ENCODE assay signal across 12 cellular contexts in the genomic region with DNA sequence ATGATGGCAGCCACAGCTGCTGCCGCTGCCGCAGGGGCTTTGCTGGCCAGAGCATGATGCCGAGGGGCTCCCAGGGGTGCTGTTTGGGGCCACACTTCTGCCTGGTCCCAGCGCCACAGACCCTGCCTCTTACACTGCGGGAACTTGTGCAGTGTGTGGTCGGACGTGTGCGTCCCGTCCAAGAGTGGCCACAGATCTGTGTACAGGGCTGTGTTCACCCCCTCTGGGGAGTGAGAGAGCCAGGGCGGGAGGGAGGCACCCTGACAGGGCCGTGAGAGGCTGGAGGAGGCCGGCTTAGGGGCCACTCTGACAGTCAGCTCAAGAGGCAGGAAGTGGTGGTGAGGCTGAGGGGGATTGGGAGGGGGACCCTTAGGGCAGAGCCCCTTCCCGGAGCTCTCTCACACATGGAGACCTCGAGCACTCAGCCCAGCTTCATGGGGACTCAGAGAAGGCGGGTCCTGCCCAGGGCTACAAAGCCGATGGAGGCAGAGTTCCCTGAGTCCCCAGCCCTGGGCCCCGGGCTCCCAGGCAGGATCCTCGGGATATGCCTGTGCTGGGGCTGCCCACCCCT. TPM values are rescaled to one million over a fixed set of nuclear protein-coding genes. Genes with fewer than 3 reads are reported as not detected.
A peak's percentile ranks its signal among the peaks of the same experiment; 100 is the strongest.
DNase-seq lines count a peak whose midpoint lies in the region; ATAC-seq and TF ChIP-seq lines count a peak whose summit lies in the region.
"Had no signal": no experiment of that assay in that cellular context is flagged by ENCODE, and none has a peak within 500 bp of the region (broad histone marks: within the 10 kb centered on the region; RNA-seq: fewer than 3 reads in every experiment).

No MANE protein-coding gene starts in this region.

- no peak overlapping the region for H3K4ac ChIP-seq in mesendoderm (ENCODE audit: low read depth, low read length)

- TF ChIP-seq POLR2A in upper lobe of left lung (IDR thresholded peaks at IDR 0.05), result no peak

- no peak overlapping the region for H3K9ac ChIP-seq in mesendoderm (ENCODE audit: low read length)

- TF ChIP-seq CTCF in upper lobe of left lung (IDR thresholded peaks at IDR 0.05) (no peak), CD14-positive monocyte (IDR thresholded peaks at IDR 0.05) (no peak)

- CTCF ChIA-PET in activated naive CD4-positive, alpha-beta T cell treated with anti-CD3 and anti-CD28 coated beads, Interleukin-2, amount 10 ng/mL, durations not matched to agents 7 days and 5 days (lab: Charles Lee), result interaction anchor here (1.0 to 1.7 kb wide), 2 partner anchors 12 to 79 kb away, joined by 3 to 7 read pairs; no protein-coding TSS in a partner anchor

- H3K27ac ChIP-seq in mesendoderm (ENCODE audit: low read depth, low read length), result no peak overlapping the region
- H3K27ac ChIP-seq in upper lobe of left lung, result peak overlapping the region; percentile 58 to 72 (median 64)

- ATAC-seq in upper lobe of left lung (ENCODE audit: low FRiP score in 2 of 2), result peak; percentile 20 to 26

- peaks cover 47% of the 10 kb centered on the region for H3K4me1 Mint-ChIP-seq in activated naive CD4-positive, alpha-beta T cell treated with anti-CD3 and anti-CD28 coated beads, Interleukin-2, amount 10 ng/mL, durations not matched to agents 7 days and 5 days
- peaks cover 26% of the 10 kb centered on the region for H3K4me1 Mint-ChIP-seq in activated T-helper 1 cell treated with anti-CD3 and anti-CD28 coated beads, Interleukin-12 subunit alpha, Interleukin-12 subunit beta, Interleukin-2, Interleukin-4 antibody, amounts not matched to agents 30 ng/mL and 10 ng/mL and 1 ng/mL, durations not matched to agents 14 hours and 24 hours and 36 hours (ENCODE audit: low read depth)
- peaks cover 22% of the 10 kb centered on the region for H3K4me1 Mint-ChIP-seq in CD14-positive monocyte

- intact Hi-C loops in activated T-helper 1 cell treated with anti-CD3 and anti-CD28 coated beads, Interleukin-12 subunit alpha, Interleukin-12 subunit beta, Interleukin-2, Interleukin-4 antibody, amounts not matched to agents 30 ng/mL and 10 ng/mL and 1 ng/mL, durations not matched to agents 14 hours and 24 hours and 36 hours (cut with micrococcal nuclease), result loop anchor here (1.0 kb wide), 2 partner anchors 12 to 19 kb away; no protein-coding TSS in a partner anchor
- intact Hi-C loops in CD14-positive monocyte (cut with micrococcal nuclease), result no loop called here

- H3K27ac Mint-ChIP-seq in activated naive CD4-positive, alpha-beta T cell treated with anti-CD3 and anti-CD28 coated beads, Interleukin-2, amount 10 ng/mL, durations not matched to agents 7 days and 5 days, result peak overlapping the region; percentile 97
- peak overlapping the region; percentile 58 for H3K27ac Mint-ChIP-seq in activated T-helper 1 cell treated with anti-CD3 and anti-CD28 coated beads, Interleukin-12 subunit alpha, Interleukin-12 subunit beta, Interleukin-2, Interleukin-4 antibody, amounts not matched to agents 30 ng/mL and 10 ng/mL and 1 ng/mL, durations not matched to agents 14 hours and 24 hours and 36 hours
- peak overlapping the region in 2 of 7 donors; percentile 7 to 19 for H3K27ac Mint-ChIP-seq in CD14-positive monocyte

- peaks cover 63% of the 10 kb centered on the region for H3K36me3 Mint-ChIP-seq in activated naive CD4-positive, alpha-beta T cell treated with anti-CD3 and anti-CD28 coated beads, Interleukin-2, amount 10 ng/mL, durations not matched to agents 7 days and 5 days
- H3K36me3 Mint-ChIP-seq in activated T-helper 1 cell treated with anti-CD3 and anti-CD28 coated beads, Interleukin-12 subunit alpha, Interleukin-12 subunit beta, Interleukin-2, Interleukin-4 antibody, amounts not matched to agents 30 ng/mL and 10 ng/mL and 1 ng/mL, durations not matched to agents 14 hours and 24 hours and 36 hours (ENCODE audit: low read depth), result peaks cover 51% of the 10 kb centered on the region
- peaks cover 33 to 40% of the 10 kb centered on the region in 2 donors for H3K36me3 Mint-ChIP-seq in CD14-positive monocyte

- H3K18ac ChIP-seq in mesendoderm (ENCODE audit: low read length), result no peak overlapping the region

- no peaks in the 10 kb centered on the region for H3K4me1 ChIP-seq in mesendoderm (ENCODE audit: control insufficient read depth, low read depth, low read length)
- H3K4me1 ChIP-seq in upper lobe of left lung, result peaks cover 8 to 19% (median 15%) of the 10 kb centered on the region in 4 donors

- H3K56ac ChIP-seq in mesendoderm (ENCODE audit: low read length), result peak overlapping the region; percentile 25

- H3K36me3 ChIP-seq in mesendoderm (ENCODE audit: control insufficient read depth, insufficient read depth, low read length) (no peaks in the 10 kb centered on the region), upper lobe of left lung (no peaks in the 10 kb centered on the region)

- H3K79me2 ChIP-seq in mesendoderm (ENCODE audit: control insufficient read depth, insufficient read depth, low read length), result no peaks in the 10 kb centered on the region

- no peak overlapping the region for H3K23ac ChIP-seq in mesendoderm (ENCODE audit: low read length)

- H3K27me3 Mint-ChIP-seq in activated naive CD4-positive, alpha-beta T cell treated with anti-CD3 and anti-CD28 coated beads, Interleukin-2, amount 10 ng/mL, durations not matched to agents 7 days and 5 days, result no peaks in the 10 kb centered on the region
- H3K27me3 Mint-ChIP-seq in activated T-helper 1 cell treated with anti-CD3 and anti-CD28 coated beads, Interleukin-12 subunit alpha, Interleukin-12 subunit beta, Interleukin-2, Interleukin-4 antibody, amounts not matched to agents 30 ng/mL and 10 ng/mL and 1 ng/mL, durations not matched to agents 14 hours and 24 hours and 36 hours (ENCODE audit: insufficient read depth), result no peaks in the 10 kb centered on the region
- H3K27me3 Mint-ChIP-seq in CD14-positive monocyte (ENCODE audit: low read depth in 3 of 3), result peaks cover 0 to 4% (median 0%) of the 10 kb centered on the region in 3 donors
- H3K27me3 Mint-ChIP-seq: naive B cell had no signal

- no peak for TF ChIP-seq EP300 in upper lobe of left lung (IDR thresholded peaks at IDR 0.05)

- WGBS in mesendoderm (ENCODE audit: extremely low coverage, insufficient coverage, low lambda C conversion rate), result no CpG with 5 or more reads among the region's 18 CpGs
- 54 to 61% methylated on average over 11 to 18 of the region's 18 CpGs for WGBS in upper lobe of left lung, 2 donors

- H4K8ac ChIP-seq in mesendoderm (ENCODE audit: low read depth, low read length), result no peak overlapping the region

- H3K4me2 ChIP-seq in mesendoderm (ENCODE audit: low read length), result no peak overlapping the region

- H3K4me3 Mint-ChIP-seq in activated naive CD4-positive, alpha-beta T cell treated with anti-CD3 and anti-CD28 coated beads, Interleukin-2, amount 10 ng/mL, durations not matched to agents 7 days and 5 days, result no peak overlapping the region
- H3K4me3 Mint-ChIP-seq in activated T-helper 1 cell treated with anti-CD3 and anti-CD28 coated beads, Interleukin-12 subunit alpha, Interleukin-12 subunit beta, Interleukin-2, Interleukin-4 antibody, amounts not matched to agents 30 ng/mL and 10 ng/mL and 1 ng/mL, durations not matched to agents 14 hours and 24 hours and 36 hours, result no peak overlapping the region
- H3K4me3 Mint-ChIP-seq in CD14-positive monocyte, result peak overlapping the region in 1 of 2 donors; percentile 59
- H3K4me3 Mint-ChIP-seq: naive B cell had no signal

- H2AK5ac ChIP-seq in mesendoderm (ENCODE audit: low read length), result no peak overlapping the region

- no peak overlapping the region for H3K4me3 ChIP-seq in mesendoderm (ENCODE audit: low read length)
- H3K4me3 ChIP-seq in upper lobe of left lung, result no peak overlapping the region

- DNase-seq in activated naive CD4-positive, alpha-beta T cell treated with anti-CD3 and anti-CD28 coated beads, Interleukin-2, amount 10 ng/mL, durations not matched to agents 7 days and 5 days, result peak; percentile 38
- DNase-seq in activated naive CD4-positive, alpha-beta T cell treated with Interleukin-2 at 50 U/mL for 16 hours, result no peak
- DNase-seq in activated T-helper 1 cell treated with anti-CD3 and anti-CD28 coated beads, Interleukin-12 subunit alpha, Interleukin-12 subunit beta, Interleukin-2, Interleukin-4 antibody, amounts not matched to agents 30 ng/mL and 10 ng/mL and 1 ng/mL, durations not matched to agents 14 hours and 24 hours and 36 hours (ENCODE audit: low spot score), result no peak
- DNase-seq in mesendoderm (no peak), upper lobe of left lung (peak in 1 of 2 donors; percentile 27), SK-N-DZ (ENCODE audit: low spot score) (no peak), NOMO-1 treated with DMSO at 0.1 percent for 48 hours (lab: John Stamatoyannopoulos, UW; ENCODE audit: unreplicated experiment) (no peak), CD14-positive monocyte (ENCODE audit: low spot score) (no peak)
- DNase-seq: KBM-7, naive B cell, NCI-H187 treated with DMSO at 0.1 percent for 48 hours, T-helper 9 cell had no signal

- no peaks in the 10 kb centered on the region for H3K9me3 Mint-ChIP-seq in activated naive CD4-positive, alpha-beta T cell treated with anti-CD3 and anti-CD28 coated beads, Interleukin-2, amount 10 ng/mL, durations not matched to agents 7 days and 5 days
- H3K9me3 Mint-ChIP-seq in activated T-helper 1 cell treated with anti-CD3 and anti-CD28 coated beads, Interleukin-12 subunit alpha, Interleukin-12 subunit beta, Interleukin-2, Interleukin-4 antibody, amounts not matched to agents 30 ng/mL and 10 ng/mL and 1 ng/mL, durations not matched to agents 14 hours and 24 hours and 36 hours, result peaks cover 5% of the 10 kb centered on the region
- peaks cover 5 to 11% (median 8%) of the 10 kb centered on the region in 7 donors for H3K9me3 Mint-ChIP-seq in CD14-positive monocyte
- H3K9me3 Mint-ChIP-seq: naive B cell had no signal

- no peaks in the 10 kb centered on the region for H3K79me1 ChIP-seq in mesendoderm (ENCODE audit: low read length)

- no peaks in the 10 kb centered on the region for H3K27me3 ChIP-seq in mesendoderm (ENCODE audit: insufficient read depth, low read length, poor library complexity)
- H3K27me3 ChIP-seq in upper lobe of left lung, result no peaks in the 10 kb centered on the region

- H2BK15ac ChIP-seq in mesendoderm (replicated peaks; ENCODE audit: low read depth), result no peak overlapping the region

- no peak overlapping the region for H2BK120ac ChIP-seq in mesendoderm (ENCODE audit: low read depth, low read length)

- H4K5ac ChIP-seq in mesendoderm (ENCODE audit: low read length), result no peak overlapping the region

- H2BK5ac ChIP-seq in mesendoderm (ENCODE audit: low read length), result no peak overlapping the region

- no peaks in the 10 kb centered on the region for H3K9me3 ChIP-seq in upper lobe of left lung

RNA-seq across cellular contexts. Expression of a gene that starts 13.1 kb away (rescaled TPM):
- total RNA-seq in activated T-helper 1 cell treated with anti-CD3 and anti-CD28 coated beads, Interleukin-12 subunit alpha, Interleukin-12 subunit beta, Interleukin-2, Interleukin-4 antibody, amounts not matched to agents 30 ng/mL and 10 ng/mL and 1 ng/mL, durations not matched to agents 14 hours and 24 hours and 36 hours, result 40.5 and 41.7 TPM in 2 replicates
- polyA plus RNA-seq in mesendoderm (2013, experiment 1 of 2), result 14.8 TPM
- polyA plus RNA-seq in mesendoderm (2013, experiment 2 of 2), result 15.9 TPM
- total RNA-seq in upper lobe of left lung, result 10 to 100 TPM; 34.7 to 92.3 (median 41.7) TPM
- 16.7 and 29.0 TPM in 2 replicates for polyA plus RNA-seq in SK-N-DZ (2014; cell fraction: cytosol; rRNA removed)
- polyA plus RNA-seq in SK-N-DZ (2014; cell fraction: nucleus; rRNA removed), result 28.9 and 39.7 TPM in 2 replicates
- 100 to 1,000 TPM; 130 to 137 TPM for polyA plus RNA-seq in CD14-positive monocyte

RNA-seq across cellular contexts. Expression of a gene that starts 24.4 kb away (rescaled TPM):
- 31.7 and 33.2 TPM in 2 replicates for total RNA-seq in activated T-helper 1 cell treated with anti-CD3 and anti-CD28 coated beads, Interleukin-12 subunit alpha, Interleukin-12 subunit beta, Interleukin-2, Interleukin-4 antibody, amounts not matched to agents 30 ng/mL and 10 ng/mL and 1 ng/mL, durations not matched to agents 14 hours and 24 hours and 36 hours
- 4.2 TPM for polyA plus RNA-seq in mesendoderm (2013, experiment 1 of 2)
- polyA plus RNA-seq in mesendoderm (2013, experiment 2 of 2), result 3.7 TPM
- 10 to 100 TPM in 1 of 6 donors, 1 to 10 TPM in 5; 3.9 to 17.8 (median 5.2) TPM for total RNA-seq in upper lobe of left lung
- not detected in 2 replicates for polyA plus RNA-seq in SK-N-DZ (2014; cell fraction: cytosol; rRNA removed)
- not detected in 2 replicates for polyA plus RNA-seq in SK-N-DZ (2014; cell fraction: nucleus; rRNA removed)
- 10 to 100 TPM; 10.5 to 15.7 TPM for polyA plus RNA-seq in CD14-positive monocyte

RNA-seq across cellular contexts. Expression of a gene that starts 51.1 kb away (rescaled TPM):
- 94.2 and 95.3 TPM in 2 replicates for total RNA-seq in activated T-helper 1 cell treated with anti-CD3 and anti-CD28 coated beads, Interleukin-12 subunit alpha, Interleukin-12 subunit beta, Interleukin-2, Interleukin-4 antibody, amounts not matched to agents 30 ng/mL and 10 ng/mL and 1 ng/mL, durations not matched to agents 14 hours and 24 hours and 36 hours
- polyA plus RNA-seq in mesendoderm (2013, experiment 1 of 2), result 16.0 TPM
- 17.4 TPM for polyA plus RNA-seq in mesendoderm (2013, experiment 2 of 2)
- total RNA-seq in upper lobe of left lung, result 10 to 100 TPM; 35.6 to 83.9 (median 56.8) TPM
- polyA plus RNA-seq in SK-N-DZ (2014; cell fraction: cytosol; rRNA removed), result 9.9 and 12.7 TPM in 2 replicates
- polyA plus RNA-seq in SK-N-DZ (2014; cell fraction: nucleus; rRNA removed), result 5.5 and 6.9 TPM in 2 replicates
- 100 to 1,000 TPM; 290 to 469 TPM for polyA plus RNA-seq in CD14-positive monocyte
